In the genomic region with DNA sequence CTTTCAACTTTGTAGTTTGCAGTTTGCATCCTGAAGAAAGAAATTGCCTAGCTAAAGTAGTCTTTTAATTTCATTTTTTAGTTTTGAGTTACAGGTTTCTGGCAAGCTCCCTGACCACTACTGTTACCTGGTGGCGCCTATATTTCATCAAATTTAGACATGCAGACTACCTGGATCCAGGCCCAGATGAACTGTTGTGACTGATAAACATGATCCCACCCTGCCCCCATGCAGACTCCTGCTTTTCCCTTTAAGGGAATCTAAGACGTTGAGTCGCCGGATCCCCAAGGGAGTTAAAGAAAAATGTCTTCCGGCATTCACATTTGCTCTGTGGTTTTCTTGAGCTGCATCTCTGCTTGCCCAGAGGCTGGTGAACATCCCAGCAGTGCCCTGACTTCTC, we compare ENCODE assay signal across 10 cellular contexts. TPM values are rescaled to one million over a fixed set of nuclear protein-coding genes. Genes with fewer than 3 reads are reported as not detected.
DNase-seq lines count a peak whose midpoint lies in the region; ATAC-seq and TF ChIP-seq lines count a peak whose summit lies in the region.
"Had no signal": no experiment of that assay in that cellular context is flagged by ENCODE, and none has a peak within 500 bp of the region (broad histone marks: within the 10 kb centered on the region; RNA-seq: fewer than 3 reads in every experiment).

No MANE protein-coding gene starts in this region.

- DNase-seq in EH (ENCODE audit: low read depth) (peak; percentile 70), NB4 (ENCODE audit: low read depth) (peak; percentile 59), mammary epithelial cell (no peak), body of pancreas (no peak)
- DNase-seq: MV-4-11, SIG-M5 had no signal

- TF ChIP-seq POLR2A in NB4 (IDR thresholded peaks at IDR 0.05; ENCODE audit: extremely low read depth, insufficient read length): no peak
- TF ChIP-seq POLR2A in body of pancreas (IDR thresholded peaks at IDR 0.05): no peak

- H4K20me1 ChIP-seq in mammary epithelial cell (ENCODE audit: insufficient read depth, low read length): no peaks in the 10 kb centered on the region

- CTCF ChIA-PET in mammary epithelial cell (lab: Charles Lee; ENCODE audit: low non-redundant PET): no interaction called here

- H3K4me3 ChIP-seq in NB4 (ENCODE audit: low read depth, low read length): no peak overlapping the region
- H3K4me3 ChIP-seq in mammary epithelial cell (replicated peaks in 1 of 3; ENCODE audit: insufficient read depth in 1 of 3, low read depth in 2 of 3, low read length in 3 of 3): no peak overlapping the region
- H3K4me3 ChIP-seq in parathyroid adenoma (ENCODE audit: low read depth, low read length): no peak overlapping the region
- H3K4me3 ChIP-seq in body of pancreas: no peak overlapping the region

- H3K27ac ChIP-seq in mammary epithelial cell (ENCODE audit: insufficient read depth, low read depth, low read length) (no peak overlapping the region), parathyroid adenoma (no peak overlapping the region), body of pancreas (peak overlapping the region in 1 of 4 donors; percentile 39)

- H3K79me2 ChIP-seq in mammary epithelial cell (ENCODE audit: insufficient read depth, low read length): no peaks in the 10 kb centered on the region
- H3K79me2 ChIP-seq in parathyroid adenoma: no peaks in the 10 kb centered on the region

- H3K36me3 ChIP-seq in mammary epithelial cell (ENCODE audit: insufficient read depth, low read length) (no peaks in the 10 kb centered on the region), parathyroid adenoma (ENCODE audit: control insufficient read depth, insufficient read depth, low read length) (no peaks in the 10 kb centered on the region), body of pancreas (replicated peaks in 1 of 2; ENCODE audit: insufficient read depth in 1 of 2, low read depth in 2 of 2) (no peaks in the 10 kb centered on the region)

- H3K27me3 ChIP-seq in mammary epithelial cell (ENCODE audit: insufficient read depth, low read length) (no peaks in the 10 kb centered on the region), parathyroid adenoma (ENCODE audit: control insufficient read depth, insufficient read depth, low read length) (no peaks in the 10 kb centered on the region), body of pancreas (no peaks in the 10 kb centered on the region)

- BruUV-seq in mammary epithelial cell (replicated peaks; lab: Mats Ljungman, UMichigan): no TSS peak

- dilution Hi-C loops in mammary epithelial cell (cut with HindIII; ENCODE audit: low sequenced_read_pairs): no loop called here

- H3K4me2 ChIP-seq in mammary epithelial cell (ENCODE audit: insufficient read depth, low read depth, low read length) (peak overlapping the region; percentile 45), parathyroid adenoma (ENCODE audit: low read length) (no peak overlapping the region)

- no peaks in the 10 kb centered on the region for H3K9me3 ChIP-seq in mammary epithelial cell (replicated peaks; ENCODE audit: insufficient read depth, low read length)
- H3K9me3 ChIP-seq in parathyroid adenoma (ENCODE audit: control insufficient read depth, low read length): no peaks in the 10 kb centered on the region
- no peaks in the 10 kb centered on the region for H3K9me3 ChIP-seq in body of pancreas

- peaks cover 7% of the 10 kb centered on the region for H3K4me1 ChIP-seq in mammary epithelial cell (ENCODE audit: insufficient read depth, low read length)
- H3K4me1 ChIP-seq in parathyroid adenoma: peaks cover 6% of the 10 kb centered on the region
- peaks cover 4% of the 10 kb centered on the region for H3K4me1 ChIP-seq in body of pancreas

- no peak overlapping the region for H3K9ac ChIP-seq in mammary epithelial cell (ENCODE audit: insufficient read depth, low read length)
- H3K9ac ChIP-seq in parathyroid adenoma: no peak overlapping the region

- TF ChIP-seq CTCF in NB4 (IDR thresholded peaks at IDR 0.05; ENCODE audit: low read depth, low read length) (no peak), mammary epithelial cell (conservative IDR thresholded peaks at IDR 0.05 in 1 of 2, IDR thresholded peaks at IDR 0.05 in 1 of 2; ENCODE audit: extremely low read depth in 1 of 2, insufficient read depth in 1 of 2, low read depth in 1 of 2, low read length in 2 of 2) (no peak), parathyroid adenoma (IDR thresholded peaks at IDR 0.05) (no peak), body of pancreas (IDR thresholded peaks at IDR 0.05) (no peak)

- in situ Hi-C loops in mammary epithelial cell (cut with MboI; ENCODE audit: low sequenced_read_pairs in 2 of 2): no loop called here

- WGBS in mammary epithelial cell (ENCODE audit: low coverage, missing lambda C conversion rate): 9% methylated on average over 5 of the region's 5 CpGs
- 50 to 53% methylated on average over 5 of the region's 5 CpGs for WGBS in body of pancreas, 2 donors

- ATAC-seq in GM21526 (IDR thresholded peaks at IDR 0.05; ENCODE audit: low FRiP score, unreplicated experiment) (no peak), GM18909 (IDR thresholded peaks at IDR 0.05; ENCODE audit: poor library complexity, unreplicated experiment) (no peak), body of pancreas (no peak), HG02840 (IDR thresholded peaks at IDR 0.05; ENCODE audit: low FRiP score, unreplicated experiment) (no peak)

- intact Hi-C loops in mammary epithelial cell (cut with micrococcal nuclease): no loop called here
- intact Hi-C loops in body of pancreas (cut with DNase I): no loop called here

- H2AFZ ChIP-seq in mammary epithelial cell (ENCODE audit: low read depth, low read length): peak overlapping the region; percentile 81
- peak overlapping the region; percentile 39 for H2AFZ ChIP-seq in parathyroid adenoma

RNA-seq across cellular contexts. Expression of gene METAP1D, which starts 22.2 kb away (rescaled TPM):
- total RNA-seq in mammary epithelial cell (1 to 10 TPM; 3.3 to 4.7 TPM), body of pancreas (10 to 100 TPM in 1 of 2 donors, 1 to 10 TPM in 1; 9.9 to 40.9 TPM)
- polyA plus RNA-seq in mammary epithelial cell: 2.9 TPM
- polyA minus RNA-seq in mammary epithelial cell: 7.7 TPM

Comparison
In these comparisons a context has a peak if more than half of its experiments do, and no peak if none do; other contexts are left out.
1. DNase-seq: peak in EH (single experiment) and NB4 (single experiment); none in mammary epithelial cell (single experiment) and body of pancreas (0 of 4).